22 cellular contexts compared by ENCODE assay signal in the genomic region with DNA sequence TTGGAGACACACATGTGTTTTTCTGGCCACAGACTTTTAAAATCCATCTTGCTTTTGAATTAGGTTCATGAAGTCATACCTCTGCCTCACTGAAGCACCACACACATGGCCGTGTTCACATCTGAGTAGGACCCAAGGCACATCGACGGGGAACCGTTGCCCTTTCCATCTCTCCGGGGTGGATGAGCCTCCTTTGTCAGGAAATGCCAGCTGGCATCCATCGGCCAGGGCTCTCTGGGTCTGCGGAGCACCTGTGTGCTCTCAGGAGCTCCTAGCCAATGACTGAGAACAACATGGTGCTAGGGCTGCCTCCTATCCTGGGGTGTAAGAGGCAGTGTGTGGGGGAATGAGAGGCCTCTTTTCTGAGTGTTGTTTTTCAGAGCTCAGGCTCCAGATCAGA.
"Had no signal": no experiment of that assay in that cellular context is flagged by ENCODE, and none has a peak within 500 bp of the region (broad histone marks: within the 10 kb centered on the region; RNA-seq: fewer than 3 reads in every experiment).

No MANE protein-coding gene starts in this region.

- H3K27ac ChIP-seq: dorsolateral prefrontal cortex, epithelial cell of prostate, esophagus squamous epithelium, gastroesophageal sphincter, left ventricle myocardium inferior, lower lobe of right lung, neural progenitor cell, psoas muscle, right lobe of liver, suprapubic skin, thyroid gland, upper lobe of left lung, uterus had no signal

- H3K27me3 ChIP-seq: gastroesophageal sphincter, neural progenitor cell, right lobe of liver, thyroid gland, upper lobe of left lung, uterus had no signal

- H2AFZ ChIP-seq: neural progenitor cell had no signal

- H3K36me3 ChIP-seq: esophagus squamous epithelium, gastroesophageal sphincter, left ventricle myocardium inferior, lower lobe of right lung, neural progenitor cell, right lobe of liver, suprapubic skin, thyroid gland, upper lobe of left lung, uterus had no signal

- ATAC-seq: gastroesophageal sphincter, lower lobe of right lung, natural killer cell, psoas muscle, right lobe of liver had no signal

- H3K9me3 Mint-ChIP-seq: memory B cell, natural killer cell had no signal

- H3K27ac Mint-ChIP-seq: memory B cell, mesothelial cell of epicardium, natural killer cell, neural progenitor cell had no signal

- H3K36me3 Mint-ChIP-seq: mesothelial cell of epicardium, natural killer cell, neural progenitor cell had no signal

- H3K9ac ChIP-seq: neural progenitor cell had no signal

- H3K9me3 ChIP-seq: esophagus squamous epithelium, lower lobe of right lung, psoas muscle, right lobe of liver, suprapubic skin, thyroid gland, upper lobe of left lung, uterus had no signal

- H3K4me1 ChIP-seq: esophagus squamous epithelium, gastroesophageal sphincter, left ventricle myocardium inferior, lower lobe of right lung, neural progenitor cell, psoas muscle, right lobe of liver, suprapubic skin, thyroid gland, upper lobe of left lung, uterus had no signal

- H3K4me1 Mint-ChIP-seq: memory B cell, natural killer cell had no signal

- H3K4me3 ChIP-seq: dorsolateral prefrontal cortex, esophagus squamous epithelium, gastroesophageal sphincter, left ventricle myocardium inferior, lower lobe of right lung, neural progenitor cell, psoas muscle, right lobe of liver, suprapubic skin, thyroid gland, upper lobe of left lung, uterus had no signal

- H3K4me3 Mint-ChIP-seq: memory B cell, mesothelial cell of epicardium, natural killer cell, neural progenitor cell had no signal

- H3K4me2 ChIP-seq: neural progenitor cell had no signal

- DNase-seq: cortex of kidney; dorsolateral prefrontal cortex; effector memory CD4-positive, alpha-beta T cell; esophagus squamous epithelium; foreskin fibroblast; glutamatergic neuron; left ventricle myocardium inferior; lower lobe of right lung; natural killer cell; psoas muscle; retina; stimulated activated naive CD4-positive, alpha-beta T cell; thyroid gland; upper lobe of left lung; uterus had no signal
